ENCODE assay signal across 17 cellular contexts in genomic region chr2:227376911-227377396, GRCh38. TPM values are rescaled to one million over a fixed set of nuclear protein-coding genes. Genes with fewer than 3 reads are reported as not detected.
DNase-seq lines count a peak whose midpoint lies in the region; ATAC-seq and TF ChIP-seq lines count a peak whose summit lies in the region.
"Had no signal": no experiment of that assay in that cellular context is flagged by ENCODE, and none has a peak within 500 bp of the region (broad histone marks: within the 10 kb centered on the region; RNA-seq: fewer than 3 reads in every experiment).

No MANE protein-coding gene starts in this region.

- intact Hi-C loops in lower leg skin (cut with DNase I; ENCODE audit: low total_unique reads), result no loop called here

- H3K4me3 ChIP-seq in lower leg skin (ENCODE audit: low read depth, poor library complexity, severe bottlenecking), result no peak overlapping the region
- H3K4me3 ChIP-seq: esophagus squamous epithelium, sigmoid colon, testis had no signal

- WGBS in lower leg skin, 2 donors, result 61 to 68% methylated on average over 6 of the region's 6 CpGs

- no peak for TF ChIP-seq POLR2A in lower leg skin (IDR thresholded peaks at IDR 0.05)

- ATAC-seq in SK-N-SH treated with all-trans-retinoic acid at 6 μM for 48 hours (peak; percentile 56), HG02938 (IDR thresholded peaks at IDR 0.05; ENCODE audit: unreplicated experiment) (no peak), HG03135 (IDR thresholded peaks at IDR 0.05; ENCODE audit: unreplicated experiment) (no peak)
- ATAC-seq: activated CD8-positive, alpha-beta T cell treated with anti-CD3 and anti-CD28 coated beads, Interleukin-2, amount 10 ng/mL, durations not matched to agents 7 days and 5 days; naive thymus-derived CD8-positive, alpha-beta T cell; T-helper 17 cell had no signal

- no peak for TF ChIP-seq CTCF in lower leg skin (IDR thresholded peaks at IDR 0.05)

- peak; percentile 22 for DNase-seq in COLO668 (lab: John Stamatoyannopoulos, UW; ENCODE audit: unreplicated experiment)
- peak; percentile 39 for DNase-seq in LoVo (ENCODE audit: low spot score)
- DNase-seq in foreskin melanocyte, result peak; percentile 2
- DNase-seq in NOMO-1 treated with dmso at 0.1 percent for 144 hours (lab: John Stamatoyannopoulos, UW; ENCODE audit: unreplicated experiment), result no peak
- DNase-seq in lower leg skin (ENCODE audit: low spot score in 2 of 2), result no peak
- DNase-seq: activated CD8-positive, alpha-beta T cell treated with anti-CD3 and anti-CD28 coated beads, Interleukin-2, amount 10 ng/mL, durations not matched to agents 7 days and 5 days; CD4-positive, CD25-positive, alpha-beta regulatory T cell; esophagus squamous epithelium; naive thymus-derived CD8-positive, alpha-beta T cell; NCI-H1092 treated with DMSO at 0.1 percent for 48 hours; sigmoid colon; T-helper 17 cell; testis had no signal

TF ChIP-seq in SK-N-SH treated with all-trans-retinoic acid at 6 μM for 48 hours, 23 proteins besides CTCF, POLR2A, EP300 and RAD21:
- TF ChIP-seq ISL1 (CRISPR knock-in tag; IDR thresholded peaks at IDR 0.05) (no peak; the same call in 1 of the 2 replicates), CSDC2 (CRISPR knock-in tag; IDR thresholded peaks at IDR 0.05) (no peak)

RNA-seq across cellular contexts. Expression of gene TM4SF20, which starts 2.2 kb away (rescaled TPM):
- total RNA-seq in lower leg skin, result not detected
- total RNA-seq: activated CD8-positive, alpha-beta T cell treated with anti-CD3 and anti-CD28 coated beads, Interleukin-2, amount 10 ng/mL, durations not matched to agents 7 days and 5 days; CD4-positive, CD25-positive, alpha-beta regulatory T cell; esophagus squamous epithelium; kidney epithelial cell; naive thymus-derived CD8-positive, alpha-beta T cell; sigmoid colon; T-helper 17 cell had no signal

RNA-seq across cellular contexts. Expression of gene SCYGR1, which starts 10.8 kb away (rescaled TPM):
- not detected for total RNA-seq in lower leg skin
- total RNA-seq: activated CD8-positive, alpha-beta T cell treated with anti-CD3 and anti-CD28 coated beads, Interleukin-2, amount 10 ng/mL, durations not matched to agents 7 days and 5 days; CD4-positive, CD25-positive, alpha-beta regulatory T cell; esophagus squamous epithelium; kidney epithelial cell; naive thymus-derived CD8-positive, alpha-beta T cell; sigmoid colon; T-helper 17 cell; testis had no signal

RNA-seq across cellular contexts. Expression of gene MFF, which starts 51.9 kb away (rescaled TPM):
- total RNA-seq in lower leg skin, result 100 to 1,000 TPM in 1 of 4 donors, 10 to 100 TPM in 3; 76.6 to 105 (median 83.3) TPM

Comparison
In these comparisons a context has a peak if more than half of its experiments do, and no peak if none do; other contexts are left out.
1. DNase-seq: peak in COLO668 (single experiment), LoVo (single experiment) and foreskin melanocyte (single experiment); none in NOMO-1 treated with dmso at 0.1 percent for 144 hours (single experiment) and lower leg skin (0 of 2).